ENCODE assay signal across 9 cellular contexts in genomic region chr16:85571813-85572619, GRCh38. TPM values are rescaled to one million over a fixed set of nuclear protein-coding genes. Genes with fewer than 3 reads are reported as not detected.
A peak's percentile ranks its signal among the peaks of the same experiment; 100 is the strongest.
DNase-seq lines count a peak whose midpoint lies in the region; ATAC-seq and TF ChIP-seq lines count a peak whose summit lies in the region.
"Had no signal": no experiment of that assay in that cellular context is flagged by ENCODE, and none has a peak within 500 bp of the region (broad histone marks: within the 10 kb centered on the region; RNA-seq: fewer than 3 reads in every experiment).

No MANE protein-coding gene starts in this region.

- intact Hi-C loops in colonic mucosa (cut with DNase I), result loop anchor here (5.0 kb wide), 1 partner anchor 35 kb away; no protein-coding TSS in a partner anchor

- H3K9ac ChIP-seq in colonic mucosa (ENCODE audit: low read depth in 2 of 2, low read length in 2 of 2), result peak overlapping the region in 1 of 2 donors; percentile 28

- no peaks in the 10 kb centered on the region for H3K9me3 ChIP-seq in colonic mucosa

- no peak overlapping the region for H3K4me3 ChIP-seq in colonic mucosa

- peak overlapping the region; percentile 78 for H3K27ac Mint-ChIP-seq in activated naive CD8-positive, alpha-beta T cell
- H3K27ac Mint-ChIP-seq in stimulated activated effector memory CD8-positive, alpha-beta T cell treated with anti-CD3 and anti-CD28 coated beads, Interleukin-12 subunit alpha, Interleukin-12 subunit beta, amount 100 ng/mL, for 72 hours, result peak overlapping the region; percentile 86

- H3K27ac ChIP-seq in colonic mucosa, result no peak overlapping the region

- ATAC-seq in GM18907 (IDR thresholded peaks at IDR 0.05; ENCODE audit: unreplicated experiment) (peak; percentile 13), HG03571 (IDR thresholded peaks at IDR 0.05; ENCODE audit: unreplicated experiment) (no peak)
- ATAC-seq in stimulated activated effector memory CD8-positive, alpha-beta T cell treated with anti-CD3 and anti-CD28 coated beads, Interleukin-12 subunit alpha, Interleukin-12 subunit beta, amount 100 ng/mL, for 72 hours, result no peak

- H3K36me3 Mint-ChIP-seq in activated naive CD8-positive, alpha-beta T cell, result peaks cover 2% of the 10 kb centered on the region
- H3K36me3 Mint-ChIP-seq in stimulated activated effector memory CD8-positive, alpha-beta T cell treated with anti-CD3 and anti-CD28 coated beads, Interleukin-12 subunit alpha, Interleukin-12 subunit beta, amount 100 ng/mL, for 72 hours, result peaks cover 32% of the 10 kb centered on the region

- peaks cover 54% of the 10 kb centered on the region for H3K4me1 ChIP-seq in colonic mucosa

- no peaks in the 10 kb centered on the region for H3K9me3 Mint-ChIP-seq in activated naive CD8-positive, alpha-beta T cell (ENCODE audit: low read depth)
- no peaks in the 10 kb centered on the region for H3K9me3 Mint-ChIP-seq in stimulated activated effector memory CD8-positive, alpha-beta T cell treated with anti-CD3 and anti-CD28 coated beads, Interleukin-12 subunit alpha, Interleukin-12 subunit beta, amount 100 ng/mL, for 72 hours

- peak overlapping the region; percentile 21 for H3K4me3 Mint-ChIP-seq in activated naive CD8-positive, alpha-beta T cell
- H3K4me3 Mint-ChIP-seq in stimulated activated effector memory CD8-positive, alpha-beta T cell treated with anti-CD3 and anti-CD28 coated beads, Interleukin-12 subunit alpha, Interleukin-12 subunit beta, amount 100 ng/mL, for 72 hours, result peak overlapping the region; percentile 80

- peaks cover 67% of the 10 kb centered on the region for H3K4me1 Mint-ChIP-seq in activated naive CD8-positive, alpha-beta T cell (ENCODE audit: low read depth)
- H3K4me1 Mint-ChIP-seq in stimulated activated effector memory CD8-positive, alpha-beta T cell treated with anti-CD3 and anti-CD28 coated beads, Interleukin-12 subunit alpha, Interleukin-12 subunit beta, amount 100 ng/mL, for 72 hours, result peaks cover 79% of the 10 kb centered on the region

- no peaks in the 10 kb centered on the region for H3K27me3 ChIP-seq in colonic mucosa

- TF ChIP-seq CTCF in colonic mucosa (IDR thresholded peaks at IDR 0.05), result no peak

- H3K27me3 Mint-ChIP-seq in activated naive CD8-positive, alpha-beta T cell, result no peaks in the 10 kb centered on the region

- DNase-seq in Kasumi-1 (lab: John Stamatoyannopoulos, UW) (peak; percentile 90 to 97), NCI-H446 (lab: John Stamatoyannopoulos, UW) (no peak), NCI-H2081 (lab: John Stamatoyannopoulos, UW) (no peak), colonic mucosa (no peak)
- no peak for DNase-seq in stimulated activated effector memory CD8-positive, alpha-beta T cell treated with anti-CD3 and anti-CD28 coated beads, Interleukin-12 subunit alpha, Interleukin-12 subunit beta, amount 100 ng/mL, for 72 hours (ENCODE audit: low spot score in 2 of 2)
- DNase-seq: retina had no signal

- H3K36me3 ChIP-seq in colonic mucosa, result no peaks in the 10 kb centered on the region

RNA-seq across cellular contexts. Expression of gene GSE1, which starts 41.1 kb away (rescaled TPM):
- 100 to 1,000 TPM in 1 of 2 donors, 10 to 100 TPM in 1; 79.2 to 103 TPM for total RNA-seq in colonic mucosa

Comparison
In these comparisons a context has a peak if more than half of its experiments do, and no peak if none do; other contexts are left out.
1. DNase-seq: peak in Kasumi-1 (2 of 2); none in stimulated activated effector memory CD8-positive, alpha-beta T cell treated with anti-CD3 and anti-CD28 coated beads, Interleukin-12 subunit alpha, Interleukin-12 subunit beta, amount 100 ng/mL, for 72 hours (0 of 2), NCI-H446 (0 of 2), NCI-H2081 (0 of 2) and colonic mucosa (single experiment).